17 cellular contexts compared by ENCODE assay signal in the genomic region with DNA sequence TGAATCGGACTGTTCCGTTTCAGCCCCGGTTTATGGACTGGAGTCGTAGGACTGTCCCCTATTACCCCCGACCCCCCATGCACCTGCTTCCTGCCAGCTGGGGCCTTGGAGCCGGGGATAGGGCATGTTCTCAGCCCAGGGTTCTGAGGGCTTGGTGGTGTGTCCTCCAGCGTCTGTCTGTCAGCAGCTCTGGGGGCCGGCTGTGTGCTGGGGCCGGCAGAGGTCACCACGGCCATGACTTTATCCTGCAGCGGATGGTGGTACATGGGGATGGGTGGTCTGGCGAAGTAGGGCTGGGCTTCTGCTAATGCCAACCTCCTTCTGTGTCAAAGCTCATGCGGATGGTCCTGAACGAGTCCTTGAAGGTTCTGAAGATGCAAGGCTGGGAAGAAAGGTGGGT. TPM values are rescaled to one million over a fixed set of nuclear protein-coding genes. Genes with fewer than 3 reads are reported as not detected.
DNase-seq lines count a peak whose midpoint lies in the region; ATAC-seq, FAIRE-seq and TF ChIP-seq lines count a peak whose summit lies in the region.
"Had no signal": no experiment of that assay in that cellular context is flagged by ENCODE, and none has a peak within 500 bp of the region (broad histone marks: within the 10 kb centered on the region; RNA-seq: fewer than 3 reads in every experiment).

No MANE protein-coding gene starts in this region.

- no peak overlapping the region for H3K4me3 Mint-ChIP-seq in activated naive CD8-positive, alpha-beta T cell
- no peak overlapping the region for H3K4me3 Mint-ChIP-seq in activated naive CD8-positive, alpha-beta T cell treated with anti-CD3 and anti-CD28 coated beads, Interleukin-2, amount 50 U/mL, for 24 hours
- H3K4me3 Mint-ChIP-seq in activated CD8-positive, alpha-beta memory T cell treated with anti-CD3 and anti-CD28 coated beads, Interleukin-2, amount 10 ng/mL, durations not matched to agents 7 days and 5 days: no peak overlapping the region
- H3K4me3 Mint-ChIP-seq: CD8-positive, alpha-beta T cell had no signal

- FAIRE-seq in kidney (lab: Jason Lieb, UNC): no peak
- FAIRE-seq: A549, H1 had no signal

- no peaks in the 10 kb centered on the region for H3K27me3 ChIP-seq in spleen (replicated peaks in 1 of 7)

- intact Hi-C loops in kidney (cut with DNase I): no loop called here
- intact Hi-C loops in spleen (cut with DNase I; ENCODE audit: low total_unique reads): no loop called here

- TF ChIP-seq CTCF in RWPE1 (conservative IDR thresholded peaks at IDR 0.05; ENCODE audit: low read depth) (no peak), kidney (IDR thresholded peaks at IDR 0.05; ENCODE audit: borderline replicate concordance, extremely low read depth, insufficient read depth) (no peak), spleen (IDR thresholded peaks at IDR 0.05 in 8 of 11, conservative IDR thresholded peaks at IDR 0.05 in 3 of 11) (no peak)

- H3K9ac ChIP-seq in kidney (ENCODE audit: low read length in 2 of 2): no peak overlapping the region

- peaks cover 6% of the 10 kb centered on the region for H3K36me3 Mint-ChIP-seq in activated naive CD8-positive, alpha-beta T cell
- peaks cover 59% of the 10 kb centered on the region for H3K36me3 Mint-ChIP-seq in activated naive CD8-positive, alpha-beta T cell treated with anti-CD3 and anti-CD28 coated beads, Interleukin-2, amount 50 U/mL, for 24 hours (ENCODE audit: low read depth)
- peaks cover 29% of the 10 kb centered on the region for H3K36me3 Mint-ChIP-seq in activated CD8-positive, alpha-beta memory T cell treated with anti-CD3 and anti-CD28 coated beads, Interleukin-2, amount 10 ng/mL, durations not matched to agents 7 days and 5 days

- H3K4me3 ChIP-seq in kidney (ENCODE audit: low read length in 2 of 2): no peak overlapping the region
- H3K4me3 ChIP-seq in spleen: no peak overlapping the region
- H3K4me3 ChIP-seq: A549, HAP-1 had no signal

- H3K4me1 ChIP-seq in kidney (ENCODE audit: control insufficient read depth in 1 of 2, insufficient read depth in 1 of 2, low read depth in 1 of 2, low read length in 2 of 2) (peaks cover 3 to 4% of the 10 kb centered on the region in 2 donors), spleen (peaks cover 13 to 33% (median 16%) of the 10 kb centered on the region in 6 donors)

- H3K27ac Mint-ChIP-seq in activated naive CD8-positive, alpha-beta T cell: peak overlapping the region; percentile 16
- H3K27ac Mint-ChIP-seq in activated naive CD8-positive, alpha-beta T cell treated with anti-CD3 and anti-CD28 coated beads, Interleukin-2, amount 50 U/mL, for 24 hours: no peak overlapping the region
- no peak overlapping the region for H3K27ac Mint-ChIP-seq in activated CD8-positive, alpha-beta memory T cell treated with anti-CD3 and anti-CD28 coated beads, Interleukin-2, amount 10 ng/mL, durations not matched to agents 7 days and 5 days
- H3K27ac Mint-ChIP-seq: CD8-positive, alpha-beta T cell had no signal

- POLR2A ChIA-PET in RWPE1 (lab: Yijun Ruan, JAX; ENCODE audit: low non-redundant PET): no interaction called here

- H3K36me3 ChIP-seq in kidney (ENCODE audit: control insufficient read depth in 1 of 2, insufficient read depth in 2 of 2, low read length in 2 of 2) (peaks cover 23 to 56% of the 10 kb centered on the region in 2 donors), spleen (peaks cover 4 to 88% (median 84%) of the 10 kb centered on the region in 6 donors)

- CTCF ChIA-PET in RWPE1 (lab: Yijun Ruan, JAX): no interaction called here
- CTCF ChIA-PET in activated CD8-positive, alpha-beta memory T cell treated with anti-CD3 and anti-CD28 coated beads, Interleukin-2, amount 10 ng/mL, durations not matched to agents 7 days and 5 days (lab: Charles Lee): interaction anchor here (1.4 kb wide), 1 partner anchor 145 kb away, joined by 3 read pairs; no protein-coding TSS in a partner anchor

- H3K27ac ChIP-seq in RWPE1 (peak overlapping the region; percentile 33; the same call in 1 of the 2 replicates), kidney (ENCODE audit: low read depth in 2 of 2, low read length in 2 of 2) (no peak overlapping the region), spleen (no peak overlapping the region)
- H3K27ac ChIP-seq: 22Rv1, A549 had no signal

- H3K9me3 ChIP-seq in kidney (ENCODE audit: control insufficient read depth in 1 of 2, low read length in 2 of 2) (no peaks in the 10 kb centered on the region), spleen (no peaks in the 10 kb centered on the region)
- H3K9me3 ChIP-seq: A549, HAP-1 had no signal

- 86 to 99% (median 91%) methylated on average over 12 to 14 of the region's 14 CpGs for WGBS in spleen, 5 donors

- no peak for ATAC-seq in activated naive CD8-positive, alpha-beta T cell treated with anti-CD3 and anti-CD28 coated beads, Interleukin-2, amount 50 U/mL, for 24 hours
- no peak for ATAC-seq in activated CD8-positive, alpha-beta memory T cell treated with anti-CD3 and anti-CD28 coated beads, Interleukin-2, amount 10 ng/mL, durations not matched to agents 7 days and 5 days
- ATAC-seq: A549; CD8-positive, alpha-beta T cell had no signal

- no peak for DNase-seq in activated naive CD8-positive, alpha-beta T cell treated with anti-CD3 and anti-CD28 coated beads, Interleukin-2, amount 50 U/mL, for 24 hours
- no peak for DNase-seq in RWPE1 (ENCODE audit: low spot score)
- peak; percentile 66 for DNase-seq in kidney
- DNase-seq in spleen: peak; percentile 66
- no peak for DNase-seq in activated CD4-positive, alpha-beta T cell treated with anti-CD3 and anti-CD28 coated beads for 1 hour
- DNase-seq in HuH-7.5 (ENCODE audit: low spot score): no peak
- no peak for DNase-seq in activated CD8-positive, alpha-beta memory T cell treated with anti-CD3 and anti-CD28 coated beads, Interleukin-2, amount 10 ng/mL, durations not matched to agents 7 days and 5 days
- DNase-seq: AML-193; Calu3; CD8-positive, alpha-beta T cell; DMS79 treated with DMSO at 0.1 percent for 48 hours; GF-D8 had no signal

- peaks cover 29% of the 10 kb centered on the region for H3K4me1 Mint-ChIP-seq in activated naive CD8-positive, alpha-beta T cell (ENCODE audit: low read depth)
- peaks cover 26% of the 10 kb centered on the region for H3K4me1 Mint-ChIP-seq in activated naive CD8-positive, alpha-beta T cell treated with anti-CD3 and anti-CD28 coated beads, Interleukin-2, amount 50 U/mL, for 24 hours
- H3K4me1 Mint-ChIP-seq in activated CD8-positive, alpha-beta memory T cell treated with anti-CD3 and anti-CD28 coated beads, Interleukin-2, amount 10 ng/mL, durations not matched to agents 7 days and 5 days: peaks cover 24% of the 10 kb centered on the region

- no peaks in the 10 kb centered on the region for H3K27me3 Mint-ChIP-seq in activated naive CD8-positive, alpha-beta T cell
- no peaks in the 10 kb centered on the region for H3K27me3 Mint-ChIP-seq in activated naive CD8-positive, alpha-beta T cell treated with anti-CD3 and anti-CD28 coated beads, Interleukin-2, amount 50 U/mL, for 24 hours
- H3K27me3 Mint-ChIP-seq in activated CD8-positive, alpha-beta memory T cell treated with anti-CD3 and anti-CD28 coated beads, Interleukin-2, amount 10 ng/mL, durations not matched to agents 7 days and 5 days: no peaks in the 10 kb centered on the region

- TF ChIP-seq POLR2A in spleen (IDR thresholded peaks at IDR 0.05): no peak

- no peaks in the 10 kb centered on the region for H3K9me3 Mint-ChIP-seq in activated naive CD8-positive, alpha-beta T cell (ENCODE audit: low read depth)
- no peaks in the 10 kb centered on the region for H3K9me3 Mint-ChIP-seq in activated naive CD8-positive, alpha-beta T cell treated with anti-CD3 and anti-CD28 coated beads, Interleukin-2, amount 50 U/mL, for 24 hours
- H3K9me3 Mint-ChIP-seq in activated CD8-positive, alpha-beta memory T cell treated with anti-CD3 and anti-CD28 coated beads, Interleukin-2, amount 10 ng/mL, durations not matched to agents 7 days and 5 days (ENCODE audit: low read depth): no peaks in the 10 kb centered on the region
- H3K9me3 Mint-ChIP-seq: CD8-positive, alpha-beta T cell had no signal

RNA-seq across cellular contexts. Expression of gene RRP1, which starts 5.5 kb away (rescaled TPM):
- 18.7 TPM for total RNA-seq in kidney
- polyA plus RNA-seq in kidney (ENCODE audit: insufficient read depth, low read depth, low replicate concordance): 12.9 TPM
- 10 to 100 TPM; 11.5 to 26.9 (median 20.5) TPM for total RNA-seq in spleen
- polyA plus RNA-seq in spleen: 10 to 100 TPM; 12.6 to 18.8 (median 15.8) TPM
- 10 to 100 TPM; 37.7 to 45.2 TPM for total RNA-seq in activated CD8-positive, alpha-beta memory T cell treated with anti-CD3 and anti-CD28 coated beads, Interleukin-2, amount 10 ng/mL, durations not matched to agents 7 days and 5 days

RNA-seq across cellular contexts. Expression of gene CSTB, which starts 18.7 kb away (rescaled TPM):
- 74.5 TPM for total RNA-seq in kidney
- 97.8 TPM for polyA plus RNA-seq in kidney (ENCODE audit: insufficient read depth, low read depth, low replicate concordance)
- total RNA-seq in spleen: 10 to 100 TPM; 10.5 to 36.6 (median 28.6) TPM
- 10 to 100 TPM; 39.6 to 93.8 (median 48.5) TPM for polyA plus RNA-seq in spleen
- total RNA-seq in activated CD8-positive, alpha-beta memory T cell treated with anti-CD3 and anti-CD28 coated beads, Interleukin-2, amount 10 ng/mL, durations not matched to agents 7 days and 5 days: 10 to 100 TPM; 44.2 to 47.4 TPM

Comparison
In these comparisons a context has a peak if more than half of its experiments do, and no peak if none do; other contexts are left out.
1. DNase-seq: peak in kidney (single experiment) and spleen (single experiment); none in activated naive CD8-positive, alpha-beta T cell treated with anti-CD3 and anti-CD28 coated beads, Interleukin-2, amount 50 U/mL, for 24 hours (single experiment), RWPE1 (single experiment), activated CD4-positive, alpha-beta T cell treated with anti-CD3 and anti-CD28 coated beads for 1 hour (single experiment), HuH-7.5 (single experiment) and activated CD8-positive, alpha-beta memory T cell treated with anti-CD3 and anti-CD28 coated beads, Interleukin-2, amount 10 ng/mL, durations not matched to agents 7 days and 5 days (single experiment).